1 cellular context compared by ENCODE assay signal in the genomic region with DNA sequence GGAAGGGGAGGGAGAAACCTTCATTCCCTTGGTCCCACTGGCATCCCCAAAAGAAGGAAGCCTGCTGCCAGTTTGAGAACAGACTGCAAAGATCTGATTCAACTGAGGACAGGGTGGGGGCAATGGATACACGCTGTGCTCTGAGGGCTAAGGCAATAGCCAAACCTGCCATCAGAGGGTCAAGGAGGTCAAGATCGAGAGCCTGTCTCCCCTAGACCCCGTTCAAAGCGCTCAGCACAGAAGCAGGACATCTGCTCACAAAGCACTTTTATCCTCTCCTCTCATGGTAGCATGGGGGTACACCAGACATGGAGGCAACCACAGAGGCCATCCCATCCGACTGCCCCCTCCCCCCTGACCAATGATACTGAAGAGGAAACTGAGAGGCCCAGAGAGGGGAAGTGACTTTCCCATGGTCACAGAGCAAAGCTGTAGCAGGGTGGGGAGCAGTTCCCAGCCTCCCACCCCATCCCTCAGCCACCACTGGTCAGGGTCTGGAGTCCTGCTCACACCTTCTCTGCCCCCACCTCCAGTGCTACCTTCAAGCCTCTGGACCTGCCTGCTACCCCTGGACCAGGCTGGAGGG.
TF ChIP-seq lines count a peak whose summit lies in the region.

No MANE protein-coding gene starts in this region.

TF ChIP-seq in K562, 482 proteins besides CTCF, POLR2A, EP300 and RAD21:
- peak; percentile 33 for TF ChIP-seq ZFP36 (IDR thresholded peaks at IDR 0.05; ENCODE audit: low read depth, low read length, partially characterized antibody)
- TF ChIP-seq, protein P1, sequence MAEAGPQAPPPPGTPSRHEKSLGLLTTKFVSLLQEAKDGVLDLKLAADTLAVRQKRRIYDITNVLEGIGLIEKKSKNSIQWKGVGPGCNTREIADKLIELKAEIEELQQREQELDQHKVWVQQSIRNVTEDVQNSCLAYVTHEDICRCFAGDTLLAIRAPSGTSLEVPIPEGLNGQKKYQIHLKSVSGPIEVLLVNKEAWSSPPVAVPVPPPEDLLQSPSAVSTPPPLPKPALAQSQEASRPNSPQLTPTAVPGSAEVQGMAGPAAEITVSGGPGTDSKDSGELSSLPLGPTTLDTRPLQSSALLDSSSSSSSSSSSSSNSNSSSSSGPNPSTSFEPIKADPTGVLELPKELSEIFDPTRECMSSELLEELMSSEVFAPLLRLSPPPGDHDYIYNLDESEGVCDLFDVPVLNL (CRISPR knock-in tag; IDR thresholded peaks at IDR 0.05; ENCODE audit: low read depth) = no peak
